In the genomic region with DNA sequence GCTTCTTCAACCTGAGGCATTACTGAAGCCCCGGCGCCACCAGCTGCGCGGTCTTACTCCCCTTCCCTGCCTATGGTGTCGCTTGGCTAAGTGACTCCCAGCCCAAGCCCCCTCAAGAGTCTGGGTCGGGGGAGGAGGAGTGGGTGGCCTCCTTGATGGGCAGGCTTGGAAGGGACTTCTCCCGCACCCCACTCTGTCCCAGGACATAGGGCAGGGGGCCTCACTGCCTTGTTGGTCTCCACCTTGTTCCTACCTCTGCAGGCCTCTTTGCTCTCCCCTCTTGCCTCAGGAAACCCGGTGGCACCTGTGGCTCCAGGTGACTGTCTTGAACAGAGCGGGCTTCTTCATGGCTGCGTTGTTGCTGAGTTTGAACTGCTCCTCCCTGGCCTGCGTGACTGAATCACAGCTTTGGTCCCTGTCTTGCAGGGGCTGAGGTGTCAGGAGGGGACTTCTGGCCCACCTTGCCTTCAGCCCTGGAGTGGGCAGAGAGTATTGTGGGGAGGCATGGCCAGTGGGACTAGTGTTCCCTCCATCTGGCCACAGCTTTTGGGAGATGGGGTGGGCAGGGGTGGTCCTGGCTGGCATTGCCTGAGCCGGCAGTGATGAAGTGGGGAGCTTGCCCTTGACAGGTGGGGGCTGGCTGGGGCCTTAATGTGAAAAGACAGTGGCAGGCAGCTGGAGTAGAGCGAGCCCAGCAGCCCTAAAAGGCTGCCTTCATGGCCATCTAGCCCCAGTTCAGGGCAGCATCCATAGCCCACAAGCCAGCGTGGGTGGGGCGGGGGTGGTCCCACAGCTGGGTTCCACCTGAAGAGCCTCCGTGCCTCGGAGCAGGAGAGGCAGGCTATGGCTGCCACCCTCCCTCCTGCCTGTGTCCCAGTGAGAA, we compare ENCODE assay signal across 2 cellular contexts.
A peak's percentile ranks its signal among the peaks of the same experiment; 100 is the strongest.
TF ChIP-seq lines count a peak whose summit lies in the region.

No MANE protein-coding gene starts in this region.

TF ChIP-seq in GM23338, 12 proteins besides CTCF, POLR2A, EP300 and RAD21:
- TF ChIP-seq STAT1 (IDR thresholded peaks at IDR 0.05; ENCODE audit: unreplicated experiment) (no peak), ZNF114 (CRISPR knock-in tag; IDR thresholded peaks at IDR 0.05) (no peak), POLR2AphosphoS5 (IDR thresholded peaks at IDR 0.05; ENCODE audit: low read depth) (peak; percentile 16; the same call in 1 of the 2 replicates), ZNF331 (CRISPR knock-in tag; IDR thresholded peaks at IDR 0.05; ENCODE audit: low read depth) (no peak), CREB1 (CRISPR knock-in tag; IDR thresholded peaks at IDR 0.05; ENCODE audit: low read depth) (no peak)
- TF ChIP-seq, protein P1, sequence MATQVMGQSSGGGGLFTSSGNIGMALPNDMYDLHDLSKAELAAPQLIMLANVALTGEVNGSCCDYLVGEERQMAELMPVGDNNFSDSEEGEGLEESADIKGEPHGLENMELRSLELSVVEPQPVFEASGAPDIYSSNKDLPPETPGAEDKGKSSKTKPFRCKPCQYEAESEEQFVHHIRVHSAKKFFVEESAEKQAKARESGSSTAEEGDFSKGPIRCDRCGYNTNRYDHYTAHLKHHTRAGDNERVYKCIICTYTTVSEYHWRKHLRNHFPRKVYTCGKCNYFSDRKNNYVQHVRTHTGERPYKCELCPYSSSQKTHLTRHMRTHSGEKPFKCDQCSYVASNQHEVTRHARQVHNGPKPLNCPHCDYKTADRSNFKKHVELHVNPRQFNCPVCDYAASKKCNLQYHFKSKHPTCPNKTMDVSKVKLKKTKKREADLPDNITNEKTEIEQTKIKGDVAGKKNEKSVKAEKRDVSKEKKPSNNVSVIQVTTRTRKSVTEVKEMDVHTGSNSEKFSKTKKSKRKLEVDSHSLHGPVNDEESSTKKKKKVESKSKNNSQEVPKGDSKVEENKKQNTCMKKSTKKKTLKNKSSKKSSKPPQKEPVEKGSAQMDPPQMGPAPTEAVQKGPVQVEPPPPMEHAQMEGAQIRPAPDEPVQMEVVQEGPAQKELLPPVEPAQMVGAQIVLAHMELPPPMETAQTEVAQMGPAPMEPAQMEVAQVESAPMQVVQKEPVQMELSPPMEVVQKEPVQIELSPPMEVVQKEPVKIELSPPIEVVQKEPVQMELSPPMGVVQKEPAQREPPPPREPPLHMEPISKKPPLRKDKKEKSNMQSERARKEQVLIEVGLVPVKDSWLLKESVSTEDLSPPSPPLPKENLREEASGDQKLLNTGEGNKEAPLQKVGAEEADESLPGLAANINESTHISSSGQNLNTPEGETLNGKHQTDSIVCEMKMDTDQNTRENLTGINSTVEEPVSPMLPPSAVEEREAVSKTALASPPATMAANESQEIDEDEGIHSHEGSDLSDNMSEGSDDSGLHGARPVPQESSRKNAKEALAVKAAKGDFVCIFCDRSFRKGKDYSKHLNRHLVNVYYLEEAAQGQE (IDR thresholded peaks at IDR 0.05; ENCODE audit: unreplicated experiment), result no peak

TF ChIP-seq in IMR-90, 13 proteins besides CTCF, POLR2A, EP300 and RAD21:
- TF ChIP-seq RFX5 (IDR thresholded peaks at IDR 0.05; ENCODE audit: low read depth, low read length) (no peak), FOS (IDR thresholded peaks at IDR 0.05; ENCODE audit: low read depth, low read length) (no peak), NFE2L2 (IDR thresholded peaks at IDR 0.05; ENCODE audit: low read depth, low read length) (no peak), MXI1 (IDR thresholded peaks at IDR 0.05; ENCODE audit: borderline replicate concordance, low read depth, low read length) (no peak), CEBPB (IDR thresholded peaks at IDR 0.05; ENCODE audit: low read depth, low read length) (no peak), SMC3 (IDR thresholded peaks at IDR 0.05; ENCODE audit: low read depth, low read length) (no peak), MAZ (IDR thresholded peaks at IDR 0.05; ENCODE audit: borderline replicate concordance, low read depth, low read length) (no peak), CHD1 (IDR thresholded peaks at IDR 0.05; ENCODE audit: low read depth, low read length) (no peak)
- TF ChIP-seq, protein P2, sequence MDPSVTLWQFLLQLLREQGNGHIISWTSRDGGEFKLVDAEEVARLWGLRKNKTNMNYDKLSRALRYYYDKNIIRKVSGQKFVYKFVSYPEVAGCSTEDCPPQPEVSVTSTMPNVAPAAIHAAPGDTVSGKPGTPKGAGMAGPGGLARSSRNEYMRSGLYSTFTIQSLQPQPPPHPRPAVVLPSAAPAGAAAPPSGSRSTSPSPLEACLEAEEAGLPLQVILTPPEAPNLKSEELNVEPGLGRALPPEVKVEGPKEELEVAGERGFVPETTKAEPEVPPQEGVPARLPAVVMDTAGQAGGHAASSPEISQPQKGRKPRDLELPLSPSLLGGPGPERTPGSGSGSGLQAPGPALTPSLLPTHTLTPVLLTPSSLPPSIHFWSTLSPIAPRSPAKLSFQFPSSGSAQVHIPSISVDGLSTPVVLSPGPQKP (IDR thresholded peaks at IDR 0.05; ENCODE audit: borderline replicate concordance, low read depth, low read length), result no peak
- TF ChIP-seq, protein P3, sequence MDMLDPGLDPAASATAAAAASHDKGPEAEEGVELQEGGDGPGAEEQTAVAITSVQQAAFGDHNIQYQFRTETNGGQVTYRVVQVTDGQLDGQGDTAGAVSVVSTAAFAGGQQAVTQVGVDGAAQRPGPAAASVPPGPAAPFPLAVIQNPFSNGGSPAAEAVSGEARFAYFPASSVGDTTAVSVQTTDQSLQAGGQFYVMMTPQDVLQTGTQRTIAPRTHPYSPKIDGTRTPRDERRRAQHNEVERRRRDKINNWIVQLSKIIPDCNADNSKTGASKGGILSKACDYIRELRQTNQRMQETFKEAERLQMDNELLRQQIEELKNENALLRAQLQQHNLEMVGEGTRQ (IDR thresholded peaks at IDR 0.05; ENCODE audit: low read depth, low read length), result no peak
